20 cellular contexts compared by ENCODE assay signal in genomic region chr13:55084630-55085029, GRCh38.
A peak's percentile ranks its signal among the peaks of the same experiment; 100 is the strongest.
DNase-seq lines count a peak whose midpoint lies in the region; ATAC-seq, FAIRE-seq and TF ChIP-seq lines count a peak whose summit lies in the region.
"Had no signal": no experiment of that assay in that cellular context is flagged by ENCODE, and none has a peak within 500 bp of the region (broad histone marks: within the 10 kb centered on the region; RNA-seq: fewer than 3 reads in every experiment).

No MANE protein-coding gene starts in this region.

- no peak overlapping the region for H3K9ac ChIP-seq in HepG2 (ENCODE audit: insufficient read depth, low read depth, low read length)
- H3K9ac ChIP-seq: BLaER1 treated with 17β-estradiol and CSF1 and Interleukin-3, amounts not matched to agents 10 nM and 100 nM had no signal

- no peak for FAIRE-seq in HepG2 (lab: Jason Lieb, UNC)
- FAIRE-seq: A549, D721Med, G401.6, GM12891 had no signal

- H3K36me3 ChIP-seq in HepG2 (replicated peaks in 1 of 2; ENCODE audit: control insufficient read depth in 1 of 2, insufficient read depth in 2 of 2, low read length in 2 of 2) (no peaks in the 10 kb centered on the region), right lobe of liver (no peaks in the 10 kb centered on the region)
- H3K36me3 ChIP-seq: BLaER1 treated with 17β-estradiol and CSF1 and Interleukin-3, amounts not matched to agents 10 nM and 100 nM had no signal

- H3K27ac Mint-ChIP-seq in WTC11: peak overlapping the region; percentile 33
- H3K27ac Mint-ChIP-seq: B cell; CD4-positive, alpha-beta T cell; CD8-positive, alpha-beta T cell had no signal

- no peak overlapping the region for H2AFZ ChIP-seq in HepG2 (ENCODE audit: low read length)

- peaks cover 6% of the 10 kb centered on the region for H3K9me3 Mint-ChIP-seq in WTC11

- BruUV-seq in HepG2 (replicated peaks; lab: Mats Ljungman, UMichigan): no TSS peak

- H3K4me3 ChIP-seq in HepG2 (replicated peaks in 1 of 3; ENCODE audit: insufficient read depth in 1 of 3, low read depth in 2 of 3, low read length in 3 of 3) (no peak overlapping the region), right lobe of liver (no peak overlapping the region)
- H3K4me3 ChIP-seq: A549; BLaER1 treated with 17β-estradiol and CSF1 and Interleukin-3, amounts not matched to agents 10 nM and 100 nM had no signal

- H3K4me1 ChIP-seq in HepG2 (ENCODE audit: insufficient read depth, low read length) (no peaks in the 10 kb centered on the region), right lobe of liver (no peaks in the 10 kb centered on the region)
- H3K4me1 ChIP-seq: A549, Caco-2 had no signal

- CTCF ChIA-PET in HepG2 (lab: Yijun Ruan, JAX; ENCODE audit: low intra/inter-chr PET ratio, low total read pairs) (no interaction called here), WTC11 (lab: Charles Lee) (no interaction called here)

- H3K36me3 Mint-ChIP-seq in WTC11: peaks cover 8% of the 10 kb centered on the region
- H3K36me3 Mint-ChIP-seq: CD8-positive, alpha-beta T cell had no signal

- peaks cover 42% of the 10 kb centered on the region for H3K4me1 Mint-ChIP-seq in WTC11
- H3K4me1 Mint-ChIP-seq: B cell had no signal

- TF ChIP-seq POLR2A in HepG2 (IDR thresholded peaks at IDR 0.05; ENCODE audit: insufficient read depth in 1 of 2, low read depth in 2 of 2, low read length in 2 of 2) (no peak), right lobe of liver (IDR thresholded peaks at IDR 0.05) (no peak)

- H4K20me1 ChIP-seq in HepG2 (ENCODE audit: insufficient read depth, low read length): no peaks in the 10 kb centered on the region
- H4K20me1 ChIP-seq: BLaER1 treated with 17β-estradiol and CSF1 and Interleukin-3, amounts not matched to agents 10 nM and 100 nM had no signal

- no peaks in the 10 kb centered on the region for H3K27me3 ChIP-seq in HepG2 (ENCODE audit: control insufficient read depth in 1 of 2, insufficient read depth in 2 of 2, low read length in 2 of 2)
- H3K27me3 ChIP-seq in right lobe of liver: no peaks in the 10 kb centered on the region
- H3K27me3 ChIP-seq: BLaER1 treated with 17β-estradiol and CSF1 and Interleukin-3, amounts not matched to agents 10 nM and 100 nM had no signal

- no peak overlapping the region for H3K4me3 Mint-ChIP-seq in WTC11
- H3K4me3 Mint-ChIP-seq: B cell; CD4-positive, alpha-beta T cell; CD8-positive, alpha-beta T cell had no signal

- no peak for TF ChIP-seq RAD21 in HepG2 (CRISPR knock-in tag; IDR thresholded peaks at IDR 0.05)

- TF ChIP-seq CTCF in HepG2 (CRISPR knock-in tag; IDR thresholded peaks at IDR 0.05) (no peak), right lobe of liver (IDR thresholded peaks at IDR 0.05) (no peak), WTC11 (IDR thresholded peaks at IDR 0.05) (no peak)

- in situ Hi-C loops in HepG2 (cut with HindIII; ENCODE audit: extremely low pct_ligation_motif_present, low pct_unique_long_range_greater_than_20kb): no loop called here

- ATAC-seq in HepG2 (no peak), right lobe of liver (no peak), WTC11 (no peak)
- ATAC-seq: A549; CD8-positive, alpha-beta T cell had no signal

- WGBS in HepG2 (ENCODE audit: low lambda C conversion rate): 29% methylated on average over 5 of the region's 5 CpGs
- 42% methylated on average over 4 of the region's 5 CpGs for WGBS in right lobe of liver (ENCODE audit: insufficient coverage, low coverage, low lambda C conversion rate, missing lambda C conversion rate)

- H3K4me2 ChIP-seq in HepG2 (ENCODE audit: low read depth, low read length): no peak overlapping the region
- H3K4me2 ChIP-seq: A549; BLaER1 treated with 17β-estradiol and CSF1 and Interleukin-3, amounts not matched to agents 10 nM and 100 nM had no signal

- peaks cover 76% of the 10 kb centered on the region for H3K9me3 ChIP-seq in HepG2 (ENCODE audit: low read length)
- H3K9me3 ChIP-seq in right lobe of liver: no peaks in the 10 kb centered on the region
- H3K9me3 ChIP-seq: A549; BLaER1 treated with 17β-estradiol and CSF1 and Interleukin-3, amounts not matched to agents 10 nM and 100 nM; Caco-2 had no signal

- no peaks in the 10 kb centered on the region for H3K27me3 Mint-ChIP-seq in WTC11 (ENCODE audit: low read depth)
- H3K27me3 Mint-ChIP-seq: B cell; CD4-positive, alpha-beta T cell had no signal

- intact Hi-C loops in HepG2 (cut with micrococcal nuclease; ENCODE audit: unreplicated experiment) (no loop called here), right lobe of liver (cut with DNase I) (no loop called here)

- H3K79me2 ChIP-seq in HepG2 (ENCODE audit: insufficient read depth, low read length): no peaks in the 10 kb centered on the region

- H3K27ac ChIP-seq in HepG2 (ENCODE audit: extremely low read length, insufficient read depth, low read length): no peak overlapping the region
- no peak overlapping the region for H3K27ac ChIP-seq in right lobe of liver
- H3K27ac ChIP-seq: 22Rv1; A549; BLaER1 treated with 17β-estradiol and CSF1 and Interleukin-3, amounts not matched to agents 10 nM and 100 nM; C4-2B had no signal

- POLR2A ChIA-PET in HepG2 (lab: Yijun Ruan, JAX) (no interaction called here), WTC11 (lab: Charles Lee) (no interaction called here)

- TF ChIP-seq EP300 in HepG2 (IDR thresholded peaks at IDR 0.05; ENCODE audit: low read depth in 2 of 2, low read length in 2 of 2) (no peak), HepG2 (CRISPR knock-in tag; IDR thresholded peaks at IDR 0.05; ENCODE audit: borderline replicate concordance) (no peak)

- DNase-seq in HepG2 (ENCODE audit: low spot score) (no peak), right lobe of liver (no peak), WTC11 (ENCODE audit: low spot score) (no peak), GM19238 (ENCODE audit: insufficient read length, low spot score) (no peak)
- DNase-seq in activated CD4-positive, alpha-beta T cell treated with anti-CD3 and anti-CD28 coated beads for 48 hours: no peak
- DNase-seq: AML-193; Caco-2; Calu3; CD4-positive, alpha-beta T cell; CD8-positive, alpha-beta T cell; DMS79 treated with DMSO at 0.1 percent for 48 hours; GF-D8 had no signal

TF ChIP-seq in HepG2, 621 proteins besides CTCF, POLR2A, EP300 and RAD21:
- peak; percentile 54; the same call in 1 of the 2 replicates for TF ChIP-seq CEBPB (IDR thresholded peaks at IDR 0.05; ENCODE audit: borderline replicate concordance, low read depth, low read length)
- TF ChIP-seq ELF1 (CRISPR knock-in tag; IDR thresholded peaks at IDR 0.05): no peak
- TF ChIP-seq ADNP (CRISPR knock-in tag; IDR thresholded peaks at IDR 0.05): no peak
TF ChIP-seq in HepG2: peak in this region for 1.

TF ChIP-seq in WTC11, 78 proteins besides CTCF, POLR2A, EP300 and RAD21:
- TF ChIP-seq NFYB (CRISPR knock-in tag; conservative IDR thresholded peaks at IDR 0.05; ENCODE audit: low read depth): no peak
